7 cellular contexts compared by ENCODE assay signal in genomic region chr16:77212736-77213541, GRCh38. TPM values are rescaled to one million over a fixed set of nuclear protein-coding genes. Genes with fewer than 3 reads are reported as not detected.
DNase-seq lines count a peak whose midpoint lies in the region; ATAC-seq lines count a peak whose summit lies in the region.

No MANE protein-coding gene starts in this region.

- peak overlapping the region; percentile 78 for H3K4me3 Mint-ChIP-seq in activated CD4-positive, alpha-beta T cell treated with anti-CD3 and anti-CD28 coated beads, Interleukin-2, amount 10 ng/mL, durations not matched to agents 7 days and 5 days
- H3K4me3 Mint-ChIP-seq in stimulated activated effector memory CD8-positive, alpha-beta T cell treated with anti-CD3 and anti-CD28 coated beads, Interleukin-12 subunit alpha, Interleukin-12 subunit beta, amount 100 ng/mL, for 72 hours = peak overlapping the region; percentile 80

- H3K4me1 ChIP-seq in mucosa of rectum (ENCODE audit: control insufficient read depth in 2 of 2, insufficient read depth in 2 of 2, low read length in 2 of 2) = peaks cover 0 to 3% of the 10 kb centered on the region in 2 donors

- H3K4me3 ChIP-seq in mucosa of rectum (ENCODE audit: low read length in 2 of 2) = peak overlapping the region; percentile 70

- POLR2A ChIA-PET in activated CD4-positive, alpha-beta T cell treated with anti-CD3 and anti-CD28 coated beads, Interleukin-2, amount 10 ng/mL, durations not matched to agents 7 days and 5 days (lab: Charles Lee) = interaction anchor here (0.6 kb wide), 1 partner anchor 19 kb away, joined by 3 read pairs; no protein-coding TSS in a partner anchor

- no peaks in the 10 kb centered on the region for H3K9me3 Mint-ChIP-seq in activated CD4-positive, alpha-beta T cell treated with anti-CD3 and anti-CD28 coated beads, Interleukin-2, amount 10 ng/mL, durations not matched to agents 7 days and 5 days
- no peaks in the 10 kb centered on the region for H3K9me3 Mint-ChIP-seq in stimulated activated effector memory CD8-positive, alpha-beta T cell treated with anti-CD3 and anti-CD28 coated beads, Interleukin-12 subunit alpha, Interleukin-12 subunit beta, amount 100 ng/mL, for 72 hours

- peaks cover 10% of the 10 kb centered on the region for H3K4me1 Mint-ChIP-seq in activated CD4-positive, alpha-beta T cell treated with anti-CD3 and anti-CD28 coated beads, Interleukin-2, amount 10 ng/mL, durations not matched to agents 7 days and 5 days
- peaks cover 19% of the 10 kb centered on the region for H3K4me1 Mint-ChIP-seq in stimulated activated effector memory CD8-positive, alpha-beta T cell treated with anti-CD3 and anti-CD28 coated beads, Interleukin-12 subunit alpha, Interleukin-12 subunit beta, amount 100 ng/mL, for 72 hours

- no peaks in the 10 kb centered on the region for H3K27me3 Mint-ChIP-seq in activated CD4-positive, alpha-beta T cell treated with anti-CD3 and anti-CD28 coated beads, Interleukin-2, amount 10 ng/mL, durations not matched to agents 7 days and 5 days

- H3K36me3 Mint-ChIP-seq in activated CD4-positive, alpha-beta T cell treated with anti-CD3 and anti-CD28 coated beads, Interleukin-2, amount 10 ng/mL, durations not matched to agents 7 days and 5 days (ENCODE audit: low read depth) = no peaks in the 10 kb centered on the region
- no peaks in the 10 kb centered on the region for H3K36me3 Mint-ChIP-seq in stimulated activated effector memory CD8-positive, alpha-beta T cell treated with anti-CD3 and anti-CD28 coated beads, Interleukin-12 subunit alpha, Interleukin-12 subunit beta, amount 100 ng/mL, for 72 hours

- H3K36me3 ChIP-seq in mucosa of rectum (ENCODE audit: control insufficient read depth in 2 of 2, insufficient read depth in 2 of 2, low read length in 2 of 2) = no peaks in the 10 kb centered on the region

- H3K27me3 ChIP-seq in mucosa of rectum (ENCODE audit: control insufficient read depth in 2 of 2, insufficient read depth in 2 of 2, low read length in 2 of 2) = no peaks in the 10 kb centered on the region

- ATAC-seq in GM18520 (IDR thresholded peaks at IDR 0.05; ENCODE audit: unreplicated experiment) (peak; percentile 49), HG02884 (IDR thresholded peaks at IDR 0.05; ENCODE audit: unreplicated experiment) (peak; percentile 77)
- peak; percentile 89 for ATAC-seq in stimulated activated effector memory CD8-positive, alpha-beta T cell treated with anti-CD3 and anti-CD28 coated beads, Interleukin-12 subunit alpha, Interleukin-12 subunit beta, amount 100 ng/mL, for 72 hours

- CTCF ChIA-PET in activated CD4-positive, alpha-beta T cell treated with anti-CD3 and anti-CD28 coated beads, Interleukin-2, amount 10 ng/mL, durations not matched to agents 7 days and 5 days (lab: Charles Lee) = interaction anchor here (1.5 kb wide), 1 partner anchor 12 kb away, joined by 5 read pairs; no protein-coding TSS in a partner anchor

- peak overlapping the region in 1 of 2 donors; percentile 32 for H3K9ac ChIP-seq in mucosa of rectum (ENCODE audit: low read depth in 1 of 2, low read length in 2 of 2)

- peak; percentile 66 for DNase-seq in NCI-H2227 (lab: John Stamatoyannopoulos, UW; ENCODE audit: unreplicated experiment)
- DNase-seq in activated CD4-positive, alpha-beta T cell treated with anti-CD3 and anti-CD28 coated beads, Interleukin-2, amount 10 ng/mL, durations not matched to agents 7 days and 5 days = peak; percentile 64
- peak; percentile 60 for DNase-seq in effector CD8-positive, alpha-beta T cell (lab: John Stamatoyannopoulos, UW)
- DNase-seq in stimulated activated effector memory CD8-positive, alpha-beta T cell treated with anti-CD3 and anti-CD28 coated beads, Interleukin-12 subunit alpha, Interleukin-12 subunit beta, amount 100 ng/mL, for 72 hours (ENCODE audit: low spot score in 2 of 2) = peak; percentile 73 to 86

- peak overlapping the region in 1 of 2 donors; percentile 43 for H3K27ac ChIP-seq in mucosa of rectum (ENCODE audit: low read depth in 2 of 2, low read length in 2 of 2)

- H3K27ac Mint-ChIP-seq in activated CD4-positive, alpha-beta T cell treated with anti-CD3 and anti-CD28 coated beads, Interleukin-2, amount 10 ng/mL, durations not matched to agents 7 days and 5 days = peak overlapping the region; percentile 79
- no peak overlapping the region for H3K27ac Mint-ChIP-seq in stimulated activated effector memory CD8-positive, alpha-beta T cell treated with anti-CD3 and anti-CD28 coated beads, Interleukin-12 subunit alpha, Interleukin-12 subunit beta, amount 100 ng/mL, for 72 hours

- H3K9me3 ChIP-seq in mucosa of rectum (ENCODE audit: control insufficient read depth in 2 of 2, low read length in 2 of 2) = no peaks in the 10 kb centered on the region

RNA-seq across cellular contexts. Expression of gene SYCE1L, which starts 13.7 kb away (rescaled TPM):
- total RNA-seq in activated CD4-positive, alpha-beta T cell treated with anti-CD3 and anti-CD28 coated beads, Interleukin-2, amount 10 ng/mL, durations not matched to agents 7 days and 5 days = 10 to 100 TPM in 1 of 2 experiments, 1 to 10 TPM in 1; 6.6 to 11.1 TPM

RNA-seq across cellular contexts. Expression of gene MON1B, which starts 21.9 kb away (rescaled TPM):
- 10 to 100 TPM; 62.8 to 70.7 TPM for total RNA-seq in activated CD4-positive, alpha-beta T cell treated with anti-CD3 and anti-CD28 coated beads, Interleukin-2, amount 10 ng/mL, durations not matched to agents 7 days and 5 days
